Comparison of ENCODE assay signal across 27 cellular contexts in genomic region chr14:25017562-25017961, GRCh38.
"Had no signal": no experiment of that assay in that cellular context is flagged by ENCODE, and none has a peak within 500 bp of the region (broad histone marks: within the 10 kb centered on the region; RNA-seq: fewer than 3 reads in every experiment).

No MANE protein-coding gene starts in this region.

- ATAC-seq: activated CD4-positive, alpha-beta T cell treated with anti-CD3 and anti-CD28 coated beads for 36 hours; activated CD8-positive, alpha-beta memory T cell treated with anti-CD3 and anti-CD28 coated beads, Interleukin-2, amount 10 ng/mL, durations not matched to agents 7 days and 5 days; activated CD8-positive, alpha-beta T cell treated with anti-CD3 and anti-CD28 coated beads, Interleukin-2, amount 10 ng/mL, durations not matched to agents 7 days and 5 days; foreskin keratinocyte; gastrocnemius medialis had no signal

- H3K27ac ChIP-seq: ascending aorta, breast epithelium, cardiac muscle cell, colonic mucosa, esophagus muscularis mucosa, foreskin keratinocyte, gastrocnemius medialis, heart left ventricle had no signal

- H3K27me3 ChIP-seq: ascending aorta, breast epithelium, cardiac muscle cell, colonic mucosa, esophagus muscularis mucosa, foreskin keratinocyte, gastrocnemius medialis, heart left ventricle had no signal

- DNase-seq: activated CD4-positive, alpha-beta memory T cell treated with anti-CD3 and anti-CD28 coated beads for 36 hours; activated CD4-positive, alpha-beta T cell treated with anti-CD3 and anti-CD28 coated beads for 36 hours; activated CD4-positive, alpha-beta T cell treated with anti-CD3 and anti-CD28 coated beads, Interleukin-2, amount 10 ng/mL, durations not matched to agents 24 days and 14 days; activated CD4-positive, CD25-positive, alpha-beta regulatory T cell; activated CD4-positive, CD25-positive, alpha-beta regulatory T cell treated with anti-CD3 and anti-CD28 coated beads, Interleukin-2, amount 50 U/mL, for 72 hours; activated CD8-positive, alpha-beta memory T cell treated with anti-CD3 and anti-CD28 coated beads, Interleukin-2, amount 10 ng/mL, durations not matched to agents 7 days and 5 days; activated CD8-positive, alpha-beta memory T cell treated with anti-CD3 and anti-CD28 coated beads, Interleukin-2, amount 50 U/mL, for 4 hours; activated CD8-positive, alpha-beta T cell treated with anti-CD3 and anti-CD28 coated beads, Interleukin-2, amount 10 ng/mL, durations not matched to agents 7 days and 5 days; activated effector memory CD4-positive, alpha-beta T cell treated with anti-CD3 and anti-CD28 coated beads, Interleukin-2, amount 50 U/mL, for 16 hours; activated naive CD4-positive, alpha-beta T cell treated with anti-CD3 and anti-CD28 coated beads for 36 hours; activated naive CD8-positive, alpha-beta T cell treated with anti-CD3 and anti-CD28 coated beads, Interleukin-2, amount 10 ng/mL, durations not matched to agents 7 days and 5 days; activated T-cell treated with anti-CD3 and anti-CD28 coated beads, Interleukin-2, amount 50 U/mL, for 1 hour; activated T-cell treated with anti-CD3 and anti-CD28 coated beads, Interleukin-2, amount 50 U/mL, for 48 hours; central memory CD4-positive, alpha-beta T cell; cerebellar nuclear complex; colonic mucosa; effector CD8-positive, alpha-beta T cell; erythroblast; foreskin keratinocyte; gastrocnemius medialis; glutamatergic neuron; heart left ventricle; T-helper 2 cell had no signal

- H3K9me3 ChIP-seq: ascending aorta, breast epithelium, colonic mucosa, esophagus muscularis mucosa, gastrocnemius medialis, heart left ventricle had no signal

- H3K4me3 ChIP-seq: ascending aorta, breast epithelium, cardiac muscle cell, colonic mucosa, esophagus muscularis mucosa, gastrocnemius medialis, heart left ventricle had no signal

- H3K36me3 ChIP-seq: ascending aorta, breast epithelium, cardiac muscle cell, colonic mucosa, esophagus muscularis mucosa, gastrocnemius medialis, heart left ventricle had no signal

- H3K4me1 ChIP-seq: ascending aorta, breast epithelium, colonic mucosa, foreskin keratinocyte, gastrocnemius medialis had no signal
